11 cellular contexts compared by ENCODE assay signal in genomic region chr2:191333911-191334357, GRCh38.
A peak's percentile ranks its signal among the peaks of the same experiment; 100 is the strongest.
DNase-seq lines count a peak whose midpoint lies in the region; ATAC-seq and TF ChIP-seq lines count a peak whose summit lies in the region.
"Had no signal": no experiment of that assay in that cellular context is flagged by ENCODE, and none has a peak within 500 bp of the region (broad histone marks: within the 10 kb centered on the region; RNA-seq: fewer than 3 reads in every experiment).

No MANE protein-coding gene starts in this region.

- TF ChIP-seq CTCF in thoracic aorta (IDR thresholded peaks at IDR 0.05), result no peak

- DNase-seq in HCEC 1CT (peak; percentile 96), T1000 (lab: John Stamatoyannopoulos, UW) (peak; percentile 42), fibroblast of the conjunctiva (ENCODE audit: low read depth) (peak; percentile 87), thoracic aorta (ENCODE audit: low spot score) (peak; percentile 20), KG1 (lab: John Stamatoyannopoulos, UW) (no peak)
- no peak for DNase-seq in activated naive CD4-positive, alpha-beta T cell treated with anti-CD3 and anti-CD28 coated beads for 36 hours
- DNase-seq: activated CD4-positive, alpha-beta T cell treated with anti-CD3 and anti-CD28 coated beads for 48 hours; NCI-H2029; Peyer's patch had no signal

- no peak overlapping the region for H3K27ac Mint-ChIP-seq in activated naive CD4-positive, alpha-beta T cell treated with anti-CD3 and anti-CD28 coated beads for 36 hours
- H3K27ac Mint-ChIP-seq: activated naive CD8-positive, alpha-beta T cell had no signal

- H3K9me3 Mint-ChIP-seq in activated naive CD4-positive, alpha-beta T cell treated with anti-CD3 and anti-CD28 coated beads for 36 hours, result no peaks in the 10 kb centered on the region

- no peaks in the 10 kb centered on the region for H3K9me3 ChIP-seq in thoracic aorta
- H3K9me3 ChIP-seq: Peyer's patch had no signal

- H3K4me3 ChIP-seq in thoracic aorta, result no peak overlapping the region
- H3K4me3 ChIP-seq: Peyer's patch had no signal

- H3K27me3 ChIP-seq in thoracic aorta (replicated peaks; ENCODE audit: insufficient read depth), result no peaks in the 10 kb centered on the region
- H3K27me3 ChIP-seq: Peyer's patch had no signal

- intact Hi-C loops in activated naive CD4-positive, alpha-beta T cell treated with anti-CD3 and anti-CD28 coated beads for 36 hours (cut with micrococcal nuclease), result no loop called here

- H3K4me1 ChIP-seq in thoracic aorta (ENCODE audit: control insufficient read depth in 1 of 2, low read depth in 2 of 2), result peaks cover 12 to 19% of the 10 kb centered on the region in 2 donors
- H3K4me1 ChIP-seq: Peyer's patch had no signal

- H3K36me3 ChIP-seq in thoracic aorta, result no peaks in the 10 kb centered on the region
- H3K36me3 ChIP-seq: Peyer's patch had no signal

- H3K4me3 Mint-ChIP-seq in activated naive CD4-positive, alpha-beta T cell treated with anti-CD3 and anti-CD28 coated beads for 36 hours, result no peak overlapping the region
- H3K4me3 Mint-ChIP-seq: activated naive CD8-positive, alpha-beta T cell had no signal

- CTCF ChIA-PET in activated naive CD4-positive, alpha-beta T cell treated with anti-CD3 and anti-CD28 coated beads for 36 hours (lab: Charles Lee), result interaction anchor here (0.6 kb wide), 1 partner anchor 28 kb away, joined by 3 read pairs; no protein-coding TSS in a partner anchor

- no peaks in the 10 kb centered on the region for H3K4me1 Mint-ChIP-seq in activated naive CD4-positive, alpha-beta T cell treated with anti-CD3 and anti-CD28 coated beads for 36 hours (ENCODE audit: low read depth)

- ATAC-seq in thoracic aorta (ENCODE audit: insufficient number of reproducible peaks, low FRiP score, low read depth) (peak; percentile 32), HG02642 (IDR thresholded peaks at IDR 0.05; ENCODE audit: poor library complexity, unreplicated experiment) (no peak)

- no peaks in the 10 kb centered on the region for H3K27me3 Mint-ChIP-seq in activated naive CD4-positive, alpha-beta T cell treated with anti-CD3 and anti-CD28 coated beads for 36 hours (ENCODE audit: low read depth)
- H3K27me3 Mint-ChIP-seq: activated naive CD8-positive, alpha-beta T cell had no signal

- no peaks in the 10 kb centered on the region for H3K36me3 Mint-ChIP-seq in activated naive CD4-positive, alpha-beta T cell treated with anti-CD3 and anti-CD28 coated beads for 36 hours (ENCODE audit: low read depth)

- H3K27ac ChIP-seq in thoracic aorta, result peak overlapping the region in 1 of 2 donors; percentile 23

Comparison
In these comparisons a context has a peak if more than half of its experiments do, and no peak if none do; other contexts are left out.
1. DNase-seq: peak in HCEC 1CT (single experiment), T1000 (single experiment), fibroblast of the conjunctiva (single experiment) and thoracic aorta (single experiment); none in activated naive CD4-positive, alpha-beta T cell treated with anti-CD3 and anti-CD28 coated beads for 36 hours (single experiment) and KG1 (single experiment).